33 cellular contexts compared by ENCODE assay signal in genomic region chr17:46898364-46898763, GRCh38. TPM values are rescaled to one million over a fixed set of nuclear protein-coding genes. Genes with fewer than 3 reads are reported as not detected.
"Had no signal": no experiment of that assay in that cellular context is flagged by ENCODE, and none has a peak within 500 bp of the region (broad histone marks: within the 10 kb centered on the region; RNA-seq: fewer than 3 reads in every experiment).

No MANE protein-coding gene starts in this region.

- H3K4me3 ChIP-seq: colonic mucosa, esophagus squamous epithelium, gastrocnemius medialis, heart right ventricle, left lung, lower lobe of right lung, mucosa of descending colon had no signal

- FAIRE-seq: endometrium, islet of Langerhans, keratinocyte had no signal

- H3K27ac Mint-ChIP-seq: dendritic cell treated with granulocyte-macrophage colony-stimulating factor and Interleukin-4, amounts not matched to agents 40 ng/mL and 50 ng/mL, for 4 days; effector memory CD8-positive, alpha-beta T cell; endodermal cell; mesothelial cell of epicardium; naive B cell had no signal

- DNase-seq: colonic mucosa; cortex of kidney; effector CD8-positive, alpha-beta T cell; effector memory CD8-positive, alpha-beta T cell; endodermal cell; erythroblast; esophagus squamous epithelium; foreskin fibroblast; foreskin melanocyte; gastrocnemius medialis; glutamatergic neuron; head of caudate nucleus; heart right ventricle; hippocampal formation; left cardiac atrium; left lung; left ventricle myocardium superior; lower lobe of right lung; mesenchymal stem cell; mucosa of descending colon; naive B cell had no signal

- H3K9me3 ChIP-seq: colonic mucosa, esophagus squamous epithelium, gastrocnemius medialis, lower lobe of right lung, mucosa of descending colon had no signal

- H3K36me3 ChIP-seq: colonic mucosa, esophagus squamous epithelium, gastrocnemius medialis, heart right ventricle, left lung, lower lobe of right lung had no signal

- ATAC-seq: effector memory CD8-positive, alpha-beta T cell; esophagus mucosa; gastrocnemius medialis; heart right ventricle; left cardiac atrium; left lung; left ventricle myocardium superior; lower lobe of right lung; mucosa of descending colon had no signal

- H3K9me3 Mint-ChIP-seq: dendritic cell treated with granulocyte-macrophage colony-stimulating factor and Interleukin-4, amounts not matched to agents 40 ng/mL and 50 ng/mL, for 4 days; effector memory CD8-positive, alpha-beta T cell had no signal

- H3K4me3 Mint-ChIP-seq: dendritic cell treated with granulocyte-macrophage colony-stimulating factor and Interleukin-4, amounts not matched to agents 40 ng/mL and 50 ng/mL, for 4 days; effector memory CD8-positive, alpha-beta T cell; endodermal cell; mesothelial cell of epicardium; naive B cell had no signal

- H3K36me3 Mint-ChIP-seq: mesothelial cell of epicardium, naive B cell had no signal

- H3K4me1 Mint-ChIP-seq: naive B cell had no signal

- H3K4me1 ChIP-seq: colonic mucosa, esophagus squamous epithelium, gastrocnemius medialis, left lung, lower lobe of right lung had no signal

- H3K27me3 ChIP-seq: colonic mucosa had no signal

- H3K27ac ChIP-seq: colonic mucosa, epithelial cell of prostate, esophagus squamous epithelium, gastrocnemius medialis, heart right ventricle, left lung, lower lobe of right lung had no signal

RNA-seq across cellular contexts. Expression of gene WNT9B, which starts 47.0 kb away (rescaled TPM):
- total RNA-seq: colonic mucosa, dermis microvascular lymphatic vessel endothelial cell, esophagus mucosa, glomerular endothelial cell, kidney epithelial cell, lung microvascular endothelial cell, myocyte had no signal
